In the genomic region with DNA sequence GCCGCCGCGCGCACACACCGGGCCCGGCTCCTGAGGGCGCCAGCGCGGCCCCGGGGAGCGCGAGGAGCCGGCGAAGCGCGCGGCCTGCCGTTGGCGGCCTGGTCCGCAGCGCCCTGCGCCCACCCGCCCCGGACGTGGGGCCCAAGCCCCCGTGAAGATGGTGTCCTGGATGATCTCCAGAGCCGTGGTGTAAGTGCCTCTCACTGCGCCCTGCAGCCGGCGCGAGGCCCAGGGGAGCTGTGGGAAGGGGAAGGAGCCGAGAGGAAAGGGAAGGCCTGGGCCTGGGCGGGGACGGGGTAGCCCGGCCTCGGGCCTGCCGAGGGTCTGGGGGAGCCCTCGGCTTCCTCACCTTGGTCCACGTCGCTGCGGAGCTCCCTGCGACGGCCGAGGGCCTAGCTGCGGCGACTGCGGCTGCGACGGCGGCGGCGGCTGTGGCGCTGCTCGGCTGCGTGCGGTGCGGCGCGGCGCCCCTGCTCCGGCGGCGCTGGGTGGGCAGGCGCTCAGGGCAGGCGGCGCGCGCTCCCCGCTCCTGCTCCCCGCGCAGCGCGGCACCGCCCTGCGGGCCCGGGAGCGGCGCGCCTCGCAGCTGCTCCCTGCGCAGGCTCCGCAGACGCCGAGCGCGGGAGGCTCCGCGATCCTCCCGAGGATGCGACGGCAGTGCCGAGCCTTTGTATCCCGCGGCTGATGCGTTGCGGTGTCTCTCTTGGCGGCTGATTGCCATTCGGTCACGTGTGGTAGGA, we compare ENCODE assay signal across 1 cellular context.
TF ChIP-seq lines count a peak whose summit lies in the region.

A gene with protein sequence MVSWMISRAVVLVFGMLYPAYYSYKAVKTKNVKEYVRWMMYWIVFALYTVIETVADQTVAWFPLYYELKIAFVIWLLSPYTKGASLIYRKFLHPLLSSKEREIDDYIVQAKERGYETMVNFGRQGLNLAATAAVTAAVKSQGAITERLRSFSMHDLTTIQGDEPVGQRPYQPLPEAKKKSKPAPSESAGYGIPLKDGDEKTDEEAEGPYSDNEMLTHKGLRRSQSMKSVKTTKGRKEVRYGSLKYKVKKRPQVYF (plus strand): TSS at position 13 of the 740 bp plus-strand sequence. CDS start 145 bp downstream, at position 158.

TF ChIP-seq in IMR-90, 13 proteins besides CTCF, POLR2A, EP300 and RAD21 (continued from another document):
- TF ChIP-seq, protein P1, sequence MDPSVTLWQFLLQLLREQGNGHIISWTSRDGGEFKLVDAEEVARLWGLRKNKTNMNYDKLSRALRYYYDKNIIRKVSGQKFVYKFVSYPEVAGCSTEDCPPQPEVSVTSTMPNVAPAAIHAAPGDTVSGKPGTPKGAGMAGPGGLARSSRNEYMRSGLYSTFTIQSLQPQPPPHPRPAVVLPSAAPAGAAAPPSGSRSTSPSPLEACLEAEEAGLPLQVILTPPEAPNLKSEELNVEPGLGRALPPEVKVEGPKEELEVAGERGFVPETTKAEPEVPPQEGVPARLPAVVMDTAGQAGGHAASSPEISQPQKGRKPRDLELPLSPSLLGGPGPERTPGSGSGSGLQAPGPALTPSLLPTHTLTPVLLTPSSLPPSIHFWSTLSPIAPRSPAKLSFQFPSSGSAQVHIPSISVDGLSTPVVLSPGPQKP (IDR thresholded peaks at IDR 0.05; ENCODE audit: borderline replicate concordance, low read depth, low read length), result no peak
- TF ChIP-seq RFX5 (IDR thresholded peaks at IDR 0.05; ENCODE audit: low read depth, low read length) (no peak), SMC3 (IDR thresholded peaks at IDR 0.05; ENCODE audit: low read depth, low read length) (no peak), RCOR1 (IDR thresholded peaks at IDR 0.05; ENCODE audit: insufficient replicate concordance, low read length) (no peak), CEBPB (IDR thresholded peaks at IDR 0.05; ENCODE audit: low read depth, low read length) (no peak), NFE2L2 (IDR thresholded peaks at IDR 0.05; ENCODE audit: low read depth, low read length) (no peak), MAFK (IDR thresholded peaks at IDR 0.05; ENCODE audit: low read depth, low read length) (no peak), BHLHE40 (IDR thresholded peaks at IDR 0.05; ENCODE audit: low read depth, low read length) (peak; percentile 50; the same call in 1 of the 2 replicates), FOS (IDR thresholded peaks at IDR 0.05; ENCODE audit: low read depth, low read length) (no peak), MXI1 (IDR thresholded peaks at IDR 0.05; ENCODE audit: borderline replicate concordance, low read depth, low read length) (peak; percentile 27; the same call in 1 of the 2 replicates), MAZ (IDR thresholded peaks at IDR 0.05; ENCODE audit: borderline replicate concordance, low read depth, low read length) (peak; percentile 61; the same call in 1 of the 2 replicates)
- TF ChIP-seq, protein P2, sequence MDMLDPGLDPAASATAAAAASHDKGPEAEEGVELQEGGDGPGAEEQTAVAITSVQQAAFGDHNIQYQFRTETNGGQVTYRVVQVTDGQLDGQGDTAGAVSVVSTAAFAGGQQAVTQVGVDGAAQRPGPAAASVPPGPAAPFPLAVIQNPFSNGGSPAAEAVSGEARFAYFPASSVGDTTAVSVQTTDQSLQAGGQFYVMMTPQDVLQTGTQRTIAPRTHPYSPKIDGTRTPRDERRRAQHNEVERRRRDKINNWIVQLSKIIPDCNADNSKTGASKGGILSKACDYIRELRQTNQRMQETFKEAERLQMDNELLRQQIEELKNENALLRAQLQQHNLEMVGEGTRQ (IDR thresholded peaks at IDR 0.05; ENCODE audit: low read depth, low read length), result peak; percentile 78
